Comparison of ENCODE assay signal across 12 cellular contexts in genomic region chr6:143529095-143529494, GRCh38. TPM values are rescaled to one million over a fixed set of nuclear protein-coding genes. Genes with fewer than 3 reads are reported as not detected.
DNase-seq lines count a peak whose midpoint lies in the region; ATAC-seq and TF ChIP-seq lines count a peak whose summit lies in the region.
"Had no signal": no experiment of that assay in that cellular context is flagged by ENCODE, and none has a peak within 500 bp of the region (broad histone marks: within the 10 kb centered on the region; RNA-seq: fewer than 3 reads in every experiment).

No MANE protein-coding gene starts in this region.

- no peaks in the 10 kb centered on the region for H3K36me3 ChIP-seq in Panc1 (ENCODE audit: control insufficient read depth, insufficient read depth, low read length)

- peak; percentile 70 for ATAC-seq in Panc1
- ATAC-seq in GM18498 (IDR thresholded peaks at IDR 0.05; ENCODE audit: unreplicated experiment): no peak
- no peak for ATAC-seq in HG02642 (IDR thresholded peaks at IDR 0.05; ENCODE audit: poor library complexity, unreplicated experiment)

- no peak overlapping the region for H3K27ac ChIP-seq in Panc1 (ENCODE audit: low read length)

- no peaks in the 10 kb centered on the region for H3K9me3 ChIP-seq in Panc1 (ENCODE audit: control insufficient read depth, insufficient read depth, low read depth, low read length)

- POLR2A ChIA-PET in Panc1 (lab: Charles Lee): no interaction called here

- no peaks in the 10 kb centered on the region; the same call in 1 of the 2 replicates for H3K27me3 ChIP-seq in Panc1 (ENCODE audit: control insufficient read depth, insufficient read depth, low read length)

- DNase-seq in AG20443 (ENCODE audit: low spot score) (peak; percentile 35), Panc1 (ENCODE audit: low read depth, low spot score) (no peak), glomerular visceral epithelial cell (ENCODE audit: extremely low spot score) (peak; percentile 34), cerebellar nuclear complex (lab: John Stamatoyannopoulos, UW) (no peak)
- DNase-seq in central memory CD4-positive, alpha-beta T cell: no peak
- DNase-seq: effector CD8-positive, alpha-beta T cell; GDM1; NCI-H1417 treated with DMSO at 0.1 percent for 48 hours; occipital lobe had no signal

- peak; percentile 8 for TF ChIP-seq CTCF in GM12873 (IDR thresholded peaks at IDR 0.05; ENCODE audit: insufficient read depth, low read depth, low read length, missing control alignments)
- peak; percentile 55 for TF ChIP-seq CTCF in Panc1 (IDR thresholded peaks at IDR 0.05)

- no peaks in the 10 kb centered on the region for H3K4me1 ChIP-seq in Panc1 (ENCODE audit: control insufficient read depth, insufficient read depth, low read length)

- no peak overlapping the region for H3K4me3 ChIP-seq in Panc1 (ENCODE audit: low read depth in 2 of 2, low read length in 2 of 2)

- CTCF ChIA-PET in Panc1 (lab: Charles Lee): no interaction called here

- BruUV-seq in Panc1 (replicated peaks; lab: Mats Ljungman, UMichigan): no TSS peak

- intact Hi-C loops in Panc1 (cut with micrococcal nuclease; ENCODE audit: unreplicated experiment): no loop called here

- in situ Hi-C loops in Panc1 (cut with HindIII; ENCODE audit: low pct_unique_long_range_greater_than_20kb, low sequenced_read_pairs): no loop called here

RNA-seq across cellular contexts. Expression of gene FUCA2, which starts 17.6 kb away (rescaled TPM):
- 68.1 TPM for total RNA-seq in Panc1 (2021; ENCODE audit: unreplicated experiment)
- polyA plus RNA-seq in Panc1 (2012; ENCODE audit: insufficient read length): 42.9 TPM

Comparison
In these comparisons a context has a peak if more than half of its experiments do, and no peak if none do; other contexts are left out.
1. DNase-seq: peak in AG20443 (single experiment) and glomerular visceral epithelial cell (single experiment); none in Panc1 (single experiment), cerebellar nuclear complex (0 of 2) and central memory CD4-positive, alpha-beta T cell (single experiment).